21 cellular contexts compared by ENCODE assay signal in genomic region chr1:208542309-208542708, GRCh38.
"Had no signal": no experiment of that assay in that cellular context is flagged by ENCODE, and none has a peak within 500 bp of the region (broad histone marks: within the 10 kb centered on the region; RNA-seq: fewer than 3 reads in every experiment).

No MANE protein-coding gene starts in this region.

- ATAC-seq: gastroesophageal sphincter; left ventricle myocardium superior; naive thymus-derived CD4-positive, alpha-beta T cell; stimulated activated naive B cell treated with anti-CD40 and anti-IgM and Interleukin-4, amounts not matched to agents 10 μg/mL and 1 μg/mL and 100 μg/mL, for 72 hours; stimulated activated naive CD8-positive, alpha-beta T cell treated with anti-CD3 and anti-CD28 coated beads, Interleukin-15, amount 100 ng/mL, for 72 hours had no signal

- H3K4me3 ChIP-seq: coronary artery, gastroesophageal sphincter, lung, right atrium auricular region, sigmoid colon, skin epidermis, testis, tibial nerve had no signal

- H3K36me3 ChIP-seq: gastroesophageal sphincter, right atrium auricular region, sigmoid colon, tibial nerve had no signal

- DNase-seq: effector CD4-positive, alpha-beta T cell; endodermal cell; glutamatergic neuron; kidney; left cardiac atrium; left ventricle myocardium superior; mesenchymal stem cell; naive thymus-derived CD4-positive, alpha-beta T cell; nephron progenitor cell; sigmoid colon; stimulated activated CD4-positive, alpha-beta T cell treated with anti-CD3 and anti-CD28 coated beads, Interleukin-2, amount 100 ng/mL, for 24 hours; stimulated activated CD4-positive, alpha-beta T cell treated with anti-CD3 and anti-CD28 coated beads, Interleukin-4, amount 100 ng/mL, for 4 hours; stimulated activated naive B cell treated with anti-CD40 and anti-IgM and Interleukin-4, amounts not matched to agents 10 μg/mL and 1 μg/mL and 100 μg/mL, for 72 hours; stimulated activated naive CD8-positive, alpha-beta T cell treated with anti-CD3 and anti-CD28 coated beads, Interleukin-15, amount 100 ng/mL, for 72 hours; testis had no signal

- H3K9me3 ChIP-seq: gastroesophageal sphincter, right atrium auricular region, sigmoid colon, testis, tibial nerve had no signal

- H3K4me1 ChIP-seq: gastroesophageal sphincter, right atrium auricular region, sigmoid colon, testis, tibial nerve had no signal

- H3K27ac ChIP-seq: coronary artery, gastroesophageal sphincter, right atrium auricular region, sigmoid colon, skin epidermis, testis, tibial nerve had no signal

- H3K27me3 ChIP-seq: gastroesophageal sphincter, right atrium auricular region, sigmoid colon, testis, tibial nerve had no signal
